Comparison of ENCODE assay signal across 27 cellular contexts in genomic region chr20:8578191-8578690, GRCh38.
"Had no signal": no experiment of that assay in that cellular context is flagged by ENCODE, and none has a peak within 500 bp of the region (broad histone marks: within the 10 kb centered on the region; RNA-seq: fewer than 3 reads in every experiment).

No MANE protein-coding gene starts in this region.

- H3K27ac Mint-ChIP-seq: activated B cell treated with CpG ODN at 0.5 μM for 24 hours; activated CD4-positive, alpha-beta T cell treated with anti-CD3 and anti-CD28 coated beads for 36 hours; activated naive CD8-positive, alpha-beta T cell; activated T-helper 2 cell treated with anti-CD3 and anti-CD28 coated beads, Interferon-gamma antibody, Interleukin-2, Interleukin-4, amounts not matched to agents 10 μg/mL and 5 μg/mL and 100 μg/mL, durations not matched to agents 14 hours and 24 hours and 36 hours; effector memory CD8-positive, alpha-beta T cell; mesothelial cell of epicardium; nephron progenitor cell; T-helper 1 cell treated with Interleukin-12 subunit alpha and Interleukin-12 subunit beta and Interleukin-4 antibody, amounts not matched to agents 30 μg/mL and 1 μg/mL, for 36 hours had no signal

- H3K36me3 ChIP-seq: colonic mucosa, left ventricle myocardium inferior, pancreas, upper lobe of left lung had no signal

- DNase-seq: activated B cell treated with CpG ODN at 0.5 μM for 24 hours; activated CD4-positive, alpha-beta T cell treated with anti-CD3 and anti-CD28 coated beads for 36 hours; activated CD4-positive, alpha-beta T cell treated with anti-CD3 and anti-CD28 coated beads, Interleukin-2, amount 50 U/mL, for 4 hours; activated CD8-positive, alpha-beta memory T cell treated with anti-CD3 and anti-CD28 coated beads for 24 hours; activated CD8-positive, alpha-beta memory T cell treated with anti-CD3 and anti-CD28 coated beads, Interleukin-2, amount 50 U/mL, for 48 hours; activated naive CD4-positive, alpha-beta T cell; activated T-cell treated with anti-CD3 and anti-CD28 coated beads, Interleukin-2, amount 50 U/mL, for 4 hours; colonic mucosa; dorsolateral prefrontal cortex; effector memory CD8-positive, alpha-beta T cell; left ventricle myocardium inferior; nephron progenitor cell; pancreas; psoas muscle; right cardiac atrium; stimulated activated CD4-positive, alpha-beta T cell treated with anti-CD3 and anti-CD28 coated beads, Interleukin-4, amount 100 ng/mL, for 24 hours; stimulated activated naive CD4-positive, alpha-beta T cell treated with Interleukin-2 at 50 U/mL for 16 hours; T1000; upper lobe of left lung had no signal

- H3K4me1 Mint-ChIP-seq: activated B cell treated with CpG ODN at 0.5 μM for 24 hours; activated CD4-positive, alpha-beta T cell treated with anti-CD3 and anti-CD28 coated beads for 36 hours; mesothelial cell of epicardium had no signal

- H3K4me3 ChIP-seq: colonic mucosa, dorsolateral prefrontal cortex, left ventricle myocardium inferior, pancreas, psoas muscle, upper lobe of left lung had no signal

- H3K9me3 ChIP-seq: colonic mucosa, left ventricle myocardium inferior, pancreas, psoas muscle, upper lobe of left lung had no signal

- FAIRE-seq: bronchial epithelial cell, endothelial cell of umbilical vein, keratinocyte, pancreas had no signal

- ATAC-seq: activated CD4-positive, alpha-beta T cell treated with anti-CD3 and anti-CD28 coated beads for 36 hours; activated T-cell treated with anti-CD3 and anti-CD28 coated beads, Interleukin-2, amount 50 U/mL, for 4 hours; effector memory CD8-positive, alpha-beta T cell; esophagus mucosa; pancreas; psoas muscle had no signal

- H3K27me3 Mint-ChIP-seq: activated B cell treated with CpG ODN at 0.5 μM for 24 hours; activated CD4-positive, alpha-beta T cell treated with anti-CD3 and anti-CD28 coated beads for 36 hours; activated naive CD8-positive, alpha-beta T cell; effector memory CD8-positive, alpha-beta T cell had no signal

- H3K4me3 Mint-ChIP-seq: activated B cell treated with CpG ODN at 0.5 μM for 24 hours; activated CD4-positive, alpha-beta T cell treated with anti-CD3 and anti-CD28 coated beads for 36 hours; activated naive CD8-positive, alpha-beta T cell; activated T-cell treated with anti-CD3 and anti-CD28 coated beads, Interleukin-2, amount 50 U/mL, for 4 hours; effector memory CD8-positive, alpha-beta T cell; mesothelial cell of epicardium; nephron progenitor cell; T-helper 1 cell treated with Interleukin-12 subunit alpha and Interleukin-12 subunit beta and Interleukin-4 antibody, amounts not matched to agents 30 μg/mL and 1 μg/mL, for 36 hours had no signal

- H3K27ac ChIP-seq: colonic mucosa, left ventricle myocardium inferior, pancreas, psoas muscle, upper lobe of left lung had no signal

- H3K9me3 Mint-ChIP-seq: activated B cell treated with CpG ODN at 0.5 μM for 24 hours; activated T-cell treated with anti-CD3 and anti-CD28 coated beads, Interleukin-2, amount 50 U/mL, for 4 hours; activated T-helper 2 cell treated with anti-CD3 and anti-CD28 coated beads, Interferon-gamma antibody, Interleukin-2, Interleukin-4, amounts not matched to agents 10 μg/mL and 5 μg/mL and 100 μg/mL, durations not matched to agents 14 hours and 24 hours and 36 hours; effector memory CD8-positive, alpha-beta T cell; nephron progenitor cell had no signal

- H3K4me1 ChIP-seq: colonic mucosa, left ventricle myocardium inferior, pancreas, psoas muscle, upper lobe of left lung had no signal

- H3K36me3 Mint-ChIP-seq: activated naive CD8-positive, alpha-beta T cell; mesothelial cell of epicardium had no signal

- H3K27me3 ChIP-seq: colonic mucosa, dorsolateral prefrontal cortex, pancreas, upper lobe of left lung had no signal
